ENCODE assay signal across 1 cellular context in genomic region chr3:186993210-186993782, GRCh38.
TF ChIP-seq lines count a peak whose summit lies in the region.

No MANE protein-coding gene starts in this region.

TF ChIP-seq in GM23338, 12 proteins besides CTCF, POLR2A, EP300 and RAD21:
- TF ChIP-seq, protein P1, sequence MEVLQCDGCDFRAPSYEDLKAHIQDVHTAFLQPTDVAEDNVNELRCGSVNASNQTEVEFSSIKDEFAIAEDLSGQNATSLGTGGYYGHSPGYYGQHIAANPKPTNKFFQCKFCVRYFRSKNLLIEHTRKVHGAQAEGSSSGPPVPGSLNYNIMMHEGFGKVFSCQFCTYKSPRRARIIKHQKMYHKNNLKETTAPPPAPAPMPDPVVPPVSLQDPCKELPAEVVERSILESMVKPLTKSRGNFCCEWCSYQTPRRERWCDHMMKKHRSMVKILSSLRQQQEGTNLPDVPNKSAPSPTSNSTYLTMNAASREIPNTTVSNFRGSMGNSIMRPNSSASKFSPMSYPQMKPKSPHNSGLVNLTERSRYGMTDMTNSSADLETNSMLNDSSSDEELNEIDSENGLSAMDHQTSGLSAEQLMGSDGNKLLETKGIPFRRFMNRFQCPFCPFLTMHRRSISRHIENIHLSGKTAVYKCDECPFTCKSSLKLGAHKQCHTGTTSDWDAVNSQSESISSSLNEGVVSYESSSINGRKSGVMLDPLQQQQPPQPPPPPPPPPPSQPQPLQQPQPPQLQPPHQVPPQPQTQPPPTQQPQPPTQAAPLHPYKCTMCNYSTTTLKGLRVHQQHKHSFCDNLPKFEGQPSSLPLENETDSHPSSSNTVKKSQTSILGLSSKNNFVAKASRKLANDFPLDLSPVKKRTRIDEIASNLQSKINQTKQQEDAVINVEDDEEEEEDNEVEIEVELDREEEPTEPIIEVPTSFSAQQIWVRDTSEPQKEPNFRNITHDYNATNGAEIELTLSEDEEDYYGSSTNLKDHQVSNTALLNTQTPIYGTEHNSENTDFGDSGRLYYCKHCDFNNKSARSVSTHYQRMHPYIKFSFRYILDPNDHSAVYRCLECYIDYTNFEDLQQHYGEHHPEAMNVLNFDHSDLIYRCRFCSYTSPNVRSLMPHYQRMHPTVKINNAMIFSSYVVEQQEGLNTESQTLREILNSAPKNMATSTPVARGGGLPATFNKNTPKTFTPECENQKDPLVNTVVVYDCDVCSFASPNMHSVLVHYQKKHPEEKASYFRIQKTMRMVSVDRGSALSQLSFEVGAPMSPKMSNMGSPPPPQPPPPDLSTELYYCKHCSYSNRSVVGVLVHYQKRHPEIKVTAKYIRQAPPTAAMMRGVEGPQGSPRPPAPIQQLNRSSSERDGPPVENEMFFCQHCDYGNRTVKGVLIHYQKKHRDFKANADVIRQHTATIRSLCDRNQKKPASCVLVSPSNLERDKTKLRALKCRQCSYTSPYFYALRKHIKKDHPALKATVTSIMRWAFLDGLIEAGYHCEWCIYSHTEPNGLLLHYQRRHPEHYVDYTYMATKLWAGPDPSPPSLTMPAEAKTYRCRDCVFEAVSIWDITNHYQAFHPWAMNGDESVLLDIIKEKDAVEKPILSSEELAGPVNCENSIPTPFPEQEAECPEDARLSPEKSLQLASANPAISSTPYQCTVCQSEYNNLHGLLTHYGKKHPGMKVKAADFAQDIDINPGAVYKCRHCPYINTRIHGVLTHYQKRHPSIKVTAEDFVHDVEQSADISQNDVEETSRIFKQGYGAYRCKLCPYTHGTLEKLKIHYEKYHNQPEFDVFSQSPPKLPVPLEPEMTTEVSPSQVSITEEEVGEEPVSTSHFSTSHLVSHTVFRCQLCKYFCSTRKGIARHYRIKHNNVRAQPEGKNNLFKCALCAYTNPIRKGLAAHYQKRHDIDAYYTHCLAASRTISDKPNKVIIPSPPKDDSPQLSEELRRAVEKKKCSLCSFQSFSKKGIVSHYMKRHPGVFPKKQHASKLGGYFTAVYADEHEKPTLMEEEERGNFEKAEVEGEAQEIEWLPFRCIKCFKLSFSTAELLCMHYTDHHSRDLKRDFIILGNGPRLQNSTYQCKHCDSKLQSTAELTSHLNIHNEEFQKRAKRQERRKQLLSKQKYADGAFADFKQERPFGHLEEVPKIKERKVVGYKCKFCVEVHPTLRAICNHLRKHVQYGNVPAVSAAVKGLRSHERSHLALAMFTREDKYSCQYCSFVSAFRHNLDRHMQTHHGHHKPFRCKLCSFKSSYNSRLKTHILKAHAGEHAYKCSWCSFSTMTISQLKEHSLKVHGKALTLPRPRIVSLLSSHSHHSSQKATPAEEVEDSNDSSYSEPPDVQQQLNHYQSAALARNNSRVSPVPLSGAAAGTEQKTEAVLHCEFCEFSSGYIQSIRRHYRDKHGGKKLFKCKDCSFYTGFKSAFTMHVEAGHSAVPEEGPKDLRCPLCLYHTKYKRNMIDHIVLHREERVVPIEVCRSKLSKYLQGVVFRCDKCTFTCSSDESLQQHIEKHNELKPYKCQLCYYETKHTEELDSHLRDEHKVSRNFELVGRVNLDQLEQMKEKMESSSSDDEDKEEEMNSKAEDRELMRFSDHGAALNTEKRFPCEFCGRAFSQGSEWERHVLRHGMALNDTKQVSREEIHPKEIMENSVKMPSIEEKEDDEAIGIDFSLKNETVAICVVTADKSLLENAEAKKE (CRISPR knock-in tag; IDR thresholded peaks at IDR 0.05), result no peak
- TF ChIP-seq STAT1 (IDR thresholded peaks at IDR 0.05; ENCODE audit: unreplicated experiment), result no peak
- TF ChIP-seq POLR2AphosphoS5 (IDR thresholded peaks at IDR 0.05; ENCODE audit: low read depth), result no peak
- TF ChIP-seq, protein P2, sequence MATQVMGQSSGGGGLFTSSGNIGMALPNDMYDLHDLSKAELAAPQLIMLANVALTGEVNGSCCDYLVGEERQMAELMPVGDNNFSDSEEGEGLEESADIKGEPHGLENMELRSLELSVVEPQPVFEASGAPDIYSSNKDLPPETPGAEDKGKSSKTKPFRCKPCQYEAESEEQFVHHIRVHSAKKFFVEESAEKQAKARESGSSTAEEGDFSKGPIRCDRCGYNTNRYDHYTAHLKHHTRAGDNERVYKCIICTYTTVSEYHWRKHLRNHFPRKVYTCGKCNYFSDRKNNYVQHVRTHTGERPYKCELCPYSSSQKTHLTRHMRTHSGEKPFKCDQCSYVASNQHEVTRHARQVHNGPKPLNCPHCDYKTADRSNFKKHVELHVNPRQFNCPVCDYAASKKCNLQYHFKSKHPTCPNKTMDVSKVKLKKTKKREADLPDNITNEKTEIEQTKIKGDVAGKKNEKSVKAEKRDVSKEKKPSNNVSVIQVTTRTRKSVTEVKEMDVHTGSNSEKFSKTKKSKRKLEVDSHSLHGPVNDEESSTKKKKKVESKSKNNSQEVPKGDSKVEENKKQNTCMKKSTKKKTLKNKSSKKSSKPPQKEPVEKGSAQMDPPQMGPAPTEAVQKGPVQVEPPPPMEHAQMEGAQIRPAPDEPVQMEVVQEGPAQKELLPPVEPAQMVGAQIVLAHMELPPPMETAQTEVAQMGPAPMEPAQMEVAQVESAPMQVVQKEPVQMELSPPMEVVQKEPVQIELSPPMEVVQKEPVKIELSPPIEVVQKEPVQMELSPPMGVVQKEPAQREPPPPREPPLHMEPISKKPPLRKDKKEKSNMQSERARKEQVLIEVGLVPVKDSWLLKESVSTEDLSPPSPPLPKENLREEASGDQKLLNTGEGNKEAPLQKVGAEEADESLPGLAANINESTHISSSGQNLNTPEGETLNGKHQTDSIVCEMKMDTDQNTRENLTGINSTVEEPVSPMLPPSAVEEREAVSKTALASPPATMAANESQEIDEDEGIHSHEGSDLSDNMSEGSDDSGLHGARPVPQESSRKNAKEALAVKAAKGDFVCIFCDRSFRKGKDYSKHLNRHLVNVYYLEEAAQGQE (IDR thresholded peaks at IDR 0.05; ENCODE audit: unreplicated experiment), result no peak
- no peak for TF ChIP-seq NANOG (IDR thresholded peaks at IDR 0.05; ENCODE audit: borderline replicate concordance)
- TF ChIP-seq JUNB (IDR thresholded peaks at IDR 0.05; ENCODE audit: unreplicated experiment), result no peak
- TF ChIP-seq EZH2 (IDR thresholded peaks at IDR 0.05; ENCODE audit: low read depth, unreplicated experiment), result no peak
- no peak for TF ChIP-seq ETS1 (IDR thresholded peaks at IDR 0.05)
- no peak for TF ChIP-seq EZH2phosphoT487 (IDR thresholded peaks at IDR 0.05; ENCODE audit: unreplicated experiment)
- TF ChIP-seq ZNF331 (CRISPR knock-in tag; IDR thresholded peaks at IDR 0.05; ENCODE audit: low read depth), result no peak
TF ChIP-seq in GM23338: peak in this region for 0.
